Comparison of ENCODE assay signal across 24 cellular contexts in the genomic region with DNA sequence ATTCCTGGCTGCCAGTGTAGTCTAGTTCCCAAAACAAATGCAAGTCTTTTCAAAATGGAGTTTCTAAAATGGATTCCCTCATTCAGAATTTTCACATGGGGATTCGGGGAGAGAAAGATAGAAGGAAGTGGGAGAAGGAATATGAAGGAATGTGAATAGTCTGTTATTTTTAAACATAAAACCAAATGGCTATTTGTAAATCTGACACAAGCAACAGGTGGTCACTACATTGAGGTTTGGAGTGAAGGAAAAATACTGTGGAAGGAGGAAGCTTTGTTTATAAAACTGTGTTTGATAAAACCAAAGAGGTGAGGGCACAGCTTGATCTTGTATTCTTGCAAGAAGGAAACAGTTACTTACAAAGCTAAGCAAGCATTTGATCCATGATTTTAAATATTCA.
"Had no signal": no experiment of that assay in that cellular context is flagged by ENCODE, and none has a peak within 500 bp of the region (broad histone marks: within the 10 kb centered on the region; RNA-seq: fewer than 3 reads in every experiment).

No MANE protein-coding gene starts in this region.

- H3K4me3 ChIP-seq: K562, MG63 had no signal

- H3K9ac ChIP-seq: KMS-11, SK-N-SH had no signal

- H3K36me3 ChIP-seq: MG63 had no signal

- DNase-seq: MG63; NCI-H1092 treated with DMSO at 0.1 percent for 48 hours; NCI-H1417; NCI-H1436 treated with DMSO at 0.1 percent for 48 hours; NCI-H1694 treated with DMSO at 0.1 percent for 48 hours; NCI-H1930; NCI-H2081 treated with DMSO at 0.1 percent for 48 hours; NCI-H2171; NCI-H226; NCI-H446; NCI-H510A; NCI-H524 treated with DMSO at 0.1 percent for 48 hours; NCI-H69; NCI-H774; NK-92 treated with Interleukin-12 subunit alpha and Interleukin-12 subunit beta, amount 100 ng/mL, for 24 hours; PC-3; SHP77; SK-N-SH; SW 1271 had no signal

- H3K27me3 ChIP-seq: MG63 had no signal

- H3K27ac ChIP-seq: HL-60, KMS-11, RWPE1 had no signal

- H3K9me3 ChIP-seq: MG63, SK-N-SH had no signal

- H3K4me2 ChIP-seq: KMS-11, SK-N-SH had no signal

- H3K4me1 Mint-ChIP-seq: IgD-negative memory B cell had no signal

- H3K36me3 Mint-ChIP-seq: IgD-negative memory B cell had no signal

- H3K4me3 Mint-ChIP-seq: IgD-negative memory B cell had no signal

- H3K27ac Mint-ChIP-seq: IgD-negative memory B cell had no signal
